ENCODE assay signal across 1 cellular context in genomic region chr14:20454645-20455354, GRCh38.
TF ChIP-seq lines count a peak whose summit lies in the region.

TSS of gene APEX1 (plus strand) at chr14:20455226. CDS start at chr14:20455646, 420 bp downstream.
TSS of gene OSGEP (minus strand) at chr14:20454812. CDS start at chr14:20454683, 129 bp downstream.

TF ChIP-seq in HepG2, 621 proteins besides CTCF, POLR2A, EP300 and RAD21 (continued from another document and continues in another):
- TF ChIP-seq, protein P1, sequence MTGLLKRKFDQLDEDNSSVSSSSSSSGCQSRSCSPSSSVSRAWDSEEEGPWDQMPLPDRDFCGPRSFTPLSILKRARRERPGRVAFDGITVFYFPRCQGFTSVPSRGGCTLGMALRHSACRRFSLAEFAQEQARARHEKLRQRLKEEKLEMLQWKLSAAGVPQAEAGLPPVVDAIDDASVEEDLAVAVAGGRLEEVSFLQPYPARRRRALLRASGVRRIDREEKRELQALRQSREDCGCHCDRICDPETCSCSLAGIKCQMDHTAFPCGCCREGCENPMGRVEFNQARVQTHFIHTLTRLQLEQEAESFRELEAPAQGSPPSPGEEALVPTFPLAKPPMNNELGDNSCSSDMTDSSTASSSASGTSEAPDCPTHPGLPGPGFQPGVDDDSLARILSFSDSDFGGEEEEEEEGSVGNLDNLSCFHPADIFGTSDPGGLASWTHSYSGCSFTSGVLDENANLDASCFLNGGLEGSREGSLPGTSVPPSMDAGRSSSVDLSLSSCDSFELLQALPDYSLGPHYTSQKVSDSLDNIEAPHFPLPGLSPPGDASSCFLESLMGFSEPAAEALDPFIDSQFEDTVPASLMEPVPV (CRISPR knock-in tag; IDR thresholded peaks at IDR 0.05): peak; percentile 47; the same call in 1 of the 2 replicates
- TF ChIP-seq ZNF138 (CRISPR knock-in tag; IDR thresholded peaks at IDR 0.05; ENCODE audit: low read depth) (no peak; the same call in 1 of the 2 replicates), JARID2 (CRISPR knock-in tag; IDR thresholded peaks at IDR 0.05; ENCODE audit: insufficient replicate concordance) (peak; percentile 77), LCORL (IDR thresholded peaks at IDR 0.05) (peak; percentile 89), LCORL (CRISPR knock-in tag; IDR thresholded peaks at IDR 0.05) (peak; percentile 71; the same call in 1 of the 2 replicates), MIXL1 (CRISPR knock-in tag; IDR thresholded peaks at IDR 0.05) (peak; percentile 47; the same call in 1 of the 2 replicates), ZNF75D (CRISPR knock-in tag; IDR thresholded peaks at IDR 0.05; ENCODE audit: borderline replicate concordance) (no peak; the same call in 1 of the 2 replicates), ZNF460 (CRISPR knock-in tag; IDR thresholded peaks at IDR 0.05; ENCODE audit: borderline replicate concordance) (peak; percentile 15; the same call in 1 of the 2 replicates), KDM6A (CRISPR knock-in tag; IDR thresholded peaks at IDR 0.05; ENCODE audit: low read depth) (no peak), DPF2 (CRISPR knock-in tag; IDR thresholded peaks at IDR 0.05; ENCODE audit: borderline replicate concordance, low read depth) (no peak), SMAD9 (CRISPR knock-in tag; IDR thresholded peaks at IDR 0.05) (no peak; the same call in 1 of the 2 replicates), MEIS2 (CRISPR knock-in tag; IDR thresholded peaks at IDR 0.05) (peak; percentile 39), JUN (CRISPR knock-in tag; IDR thresholded peaks at IDR 0.05) (no peak; the same call in 1 of the 2 replicates), TEAD2 (CRISPR knock-in tag; IDR thresholded peaks at IDR 0.05) (no peak), HMG20A (CRISPR knock-in tag; IDR thresholded peaks at IDR 0.05; ENCODE audit: borderline replicate concordance) (no peak), NFRKB (IDR thresholded peaks at IDR 0.05) (no peak), POLR2G (IDR thresholded peaks at IDR 0.05; ENCODE audit: low read depth, low read length) (peak; percentile 95), JDP2 (CRISPR knock-in tag; IDR thresholded peaks at IDR 0.05; ENCODE audit: borderline replicate concordance) (no peak), SNAI1 (CRISPR knock-in tag; IDR thresholded peaks at IDR 0.05; ENCODE audit: borderline replicate concordance) (peak; percentile 67), ZNF383 (CRISPR knock-in tag; IDR thresholded peaks at IDR 0.05; ENCODE audit: borderline replicate concordance) (peak; percentile 93), CHD4 (IDR thresholded peaks at IDR 0.05; ENCODE audit: borderline replicate concordance, low read length) (0 out of 2 replicates have a peak, but pooled peaks have one; percentile 32), ZNF337 (CRISPR knock-in tag; IDR thresholded peaks at IDR 0.05; ENCODE audit: borderline replicate concordance, low read depth) (peak; percentile 59; the same call in 1 of the 2 replicates), KAT8 (CRISPR knock-in tag; IDR thresholded peaks at IDR 0.05) (peak; percentile 94), FOXA1 (IDR thresholded peaks at IDR 0.05) (no peak), FOXA1 (CRISPR knock-in tag; IDR thresholded peaks at IDR 0.05) (no peak), SP2 (CRISPR knock-in tag; IDR thresholded peaks at IDR 0.05) (peak; percentile 12; the same call in 1 of the 2 replicates), ZNF772 (CRISPR knock-in tag; IDR thresholded peaks at IDR 0.05) (no peak; the same call in 1 of the 2 replicates), STAT5B (CRISPR knock-in tag; IDR thresholded peaks at IDR 0.05) (no peak), ZNF563 (CRISPR knock-in tag; IDR thresholded peaks at IDR 0.05) (peak; percentile 93), E2F5 (CRISPR knock-in tag; conservative IDR thresholded peaks at IDR 0.05) (peak; percentile 50; the same call in 1 of the 2 replicates), KDM3A (CRISPR knock-in tag; IDR thresholded peaks at IDR 0.05; ENCODE audit: low read depth) (peak; percentile 75), ZNF572 (CRISPR knock-in tag; IDR thresholded peaks at IDR 0.05) (0 out of 2 replicates have a peak, but pooled peaks have one; percentile 65), NPAS2 (CRISPR knock-in tag; IDR thresholded peaks at IDR 0.05; ENCODE audit: borderline replicate concordance) (no peak), TGIF2 (CRISPR knock-in tag; IDR thresholded peaks at IDR 0.05) (peak; percentile 86), NR1H2 (CRISPR knock-in tag; IDR thresholded peaks at IDR 0.05; ENCODE audit: borderline replicate concordance, low read depth) (no peak), ZNF746 (CRISPR knock-in tag; IDR thresholded peaks at IDR 0.05) (peak; percentile 72), ZBTB46 (CRISPR knock-in tag; IDR thresholded peaks at IDR 0.05; ENCODE audit: borderline replicate concordance) (no peak; the same call in 1 of the 2 replicates), NCOR1 (IDR thresholded peaks at IDR 0.05; ENCODE audit: borderline replicate concordance, low read length) (peak; percentile 64; the same call in 1 of the 2 replicates), ZNF24 (IDR thresholded peaks at IDR 0.05) (peak; percentile 51; the same call in 1 of the 2 replicates), ERF (CRISPR knock-in tag; IDR thresholded peaks at IDR 0.05) (peak; percentile 83), CSRNP2 (CRISPR knock-in tag; conservative IDR thresholded peaks at IDR 0.05; ENCODE audit: low read depth) (no peak), ARNTL (CRISPR knock-in tag; IDR thresholded peaks at IDR 0.05) (peak; percentile 96), CHCHD3 (CRISPR knock-in tag; IDR thresholded peaks at IDR 0.05) (no peak; the same call in 1 of the 2 replicates), ZNF614 (CRISPR knock-in tag; IDR thresholded peaks at IDR 0.05; ENCODE audit: borderline replicate concordance) (peak; percentile 21; the same call in 1 of the 2 replicates), HDAC6 (IDR thresholded peaks at IDR 0.05; ENCODE audit: low read depth, low read length) (peak; percentile 95; the same call in 1 of the 2 replicates), NFE2L2 (IDR thresholded peaks at IDR 0.05; ENCODE audit: low read length) (no peak), HMGXB4 (CRISPR knock-in tag; IDR thresholded peaks at IDR 0.05; ENCODE audit: borderline replicate concordance in 1 of 2, low read depth in 1 of 2) (peak; percentile 66 to 93), XBP1 (CRISPR knock-in tag; IDR thresholded peaks at IDR 0.05) (no peak), ZBTB44 (CRISPR knock-in tag; IDR thresholded peaks at IDR 0.05) (no peak), KDM5A (IDR thresholded peaks at IDR 0.05; ENCODE audit: borderline replicate concordance, low read length) (peak; percentile 93)
- TF ChIP-seq, protein P2, sequence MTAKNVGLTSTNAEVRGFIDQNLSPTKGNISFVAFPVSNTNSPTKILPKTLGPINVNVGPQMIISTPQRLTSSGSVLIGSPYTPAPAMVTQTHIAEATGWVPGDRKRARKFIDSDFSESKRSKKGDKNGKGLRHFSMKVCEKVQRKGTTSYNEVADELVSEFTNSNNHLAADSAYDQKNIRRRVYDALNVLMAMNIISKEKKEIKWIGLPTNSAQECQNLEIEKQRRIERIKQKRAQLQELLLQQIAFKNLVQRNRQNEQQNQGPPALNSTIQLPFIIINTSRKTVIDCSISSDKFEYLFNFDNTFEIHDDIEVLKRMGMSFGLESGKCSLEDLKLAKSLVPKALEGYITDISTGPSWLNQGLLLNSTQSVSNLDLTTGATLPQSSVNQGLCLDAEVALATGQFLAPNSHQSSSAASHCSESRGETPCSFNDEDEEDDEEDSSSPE (CRISPR knock-in tag; IDR thresholded peaks at IDR 0.05): peak; percentile 72
- TF ChIP-seq, protein P3, sequence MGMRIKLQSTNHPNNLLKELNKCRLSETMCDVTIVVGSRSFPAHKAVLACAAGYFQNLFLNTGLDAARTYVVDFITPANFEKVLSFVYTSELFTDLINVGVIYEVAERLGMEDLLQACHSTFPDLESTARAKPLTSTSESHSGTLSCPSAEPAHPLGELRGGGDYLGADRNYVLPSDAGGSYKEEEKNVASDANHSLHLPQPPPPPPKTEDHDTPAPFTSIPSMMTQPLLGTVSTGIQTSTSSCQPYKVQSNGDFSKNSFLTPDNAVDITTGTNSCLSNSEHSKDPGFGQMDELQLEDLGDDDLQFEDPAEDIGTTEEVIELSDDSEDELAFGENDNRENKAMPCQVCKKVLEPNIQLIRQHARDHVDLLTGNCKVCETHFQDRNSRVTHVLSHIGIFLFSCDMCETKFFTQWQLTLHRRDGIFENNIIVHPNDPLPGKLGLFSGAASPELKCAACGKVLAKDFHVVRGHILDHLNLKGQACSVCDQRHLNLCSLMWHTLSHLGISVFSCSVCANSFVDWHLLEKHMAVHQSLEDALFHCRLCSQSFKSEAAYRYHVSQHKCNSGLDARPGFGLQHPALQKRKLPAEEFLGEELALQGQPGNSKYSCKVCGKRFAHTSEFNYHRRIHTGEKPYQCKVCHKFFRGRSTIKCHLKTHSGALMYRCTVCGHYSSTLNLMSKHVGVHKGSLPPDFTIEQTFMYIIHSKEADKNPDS (CRISPR knock-in tag; IDR thresholded peaks at IDR 0.05): no peak
- TF ChIP-seq, protein P4, sequence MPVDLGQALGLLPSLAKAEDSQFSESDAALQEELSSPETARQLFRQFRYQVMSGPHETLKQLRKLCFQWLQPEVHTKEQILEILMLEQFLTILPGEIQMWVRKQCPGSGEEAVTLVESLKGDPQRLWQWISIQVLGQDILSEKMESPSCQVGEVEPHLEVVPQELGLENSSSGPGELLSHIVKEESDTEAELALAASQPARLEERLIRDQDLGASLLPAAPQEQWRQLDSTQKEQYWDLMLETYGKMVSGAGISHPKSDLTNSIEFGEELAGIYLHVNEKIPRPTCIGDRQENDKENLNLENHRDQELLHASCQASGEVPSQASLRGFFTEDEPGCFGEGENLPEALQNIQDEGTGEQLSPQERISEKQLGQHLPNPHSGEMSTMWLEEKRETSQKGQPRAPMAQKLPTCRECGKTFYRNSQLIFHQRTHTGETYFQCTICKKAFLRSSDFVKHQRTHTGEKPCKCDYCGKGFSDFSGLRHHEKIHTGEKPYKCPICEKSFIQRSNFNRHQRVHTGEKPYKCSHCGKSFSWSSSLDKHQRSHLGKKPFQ (CRISPR knock-in tag; IDR thresholded peaks at IDR 0.05; ENCODE audit: insufficient replicate concordance): peak; percentile 68
- TF ChIP-seq, protein P5, sequence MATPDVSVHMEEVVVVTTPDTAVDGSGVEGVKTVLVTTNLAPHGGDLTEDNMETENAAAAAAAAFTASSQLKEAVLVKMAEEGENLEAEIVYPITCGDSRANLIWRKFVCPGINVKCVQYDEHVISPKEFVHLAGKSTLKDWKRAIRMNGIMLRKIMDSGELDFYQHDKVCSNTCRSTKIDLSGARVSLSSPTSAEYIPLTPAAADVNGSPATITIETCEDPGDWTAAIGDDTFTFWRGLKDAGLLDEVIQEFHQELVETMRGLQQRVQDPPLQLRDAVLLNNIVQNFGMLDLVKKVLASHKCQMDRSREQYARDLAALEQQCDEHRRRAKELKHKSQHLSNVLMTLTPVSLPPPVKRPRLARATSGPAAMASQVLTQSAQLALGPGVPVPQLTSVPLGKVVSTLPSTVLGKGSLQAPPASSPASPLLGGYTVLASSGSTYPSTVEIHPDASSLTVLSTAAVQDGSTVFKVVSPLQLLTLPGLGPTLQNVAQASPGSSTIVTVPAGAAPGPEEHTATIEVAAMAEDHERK (CRISPR knock-in tag; IDR thresholded peaks at IDR 0.05; ENCODE audit: low read depth): peak; percentile 78
